1 cellular context compared by ENCODE assay signal in the genomic region with DNA sequence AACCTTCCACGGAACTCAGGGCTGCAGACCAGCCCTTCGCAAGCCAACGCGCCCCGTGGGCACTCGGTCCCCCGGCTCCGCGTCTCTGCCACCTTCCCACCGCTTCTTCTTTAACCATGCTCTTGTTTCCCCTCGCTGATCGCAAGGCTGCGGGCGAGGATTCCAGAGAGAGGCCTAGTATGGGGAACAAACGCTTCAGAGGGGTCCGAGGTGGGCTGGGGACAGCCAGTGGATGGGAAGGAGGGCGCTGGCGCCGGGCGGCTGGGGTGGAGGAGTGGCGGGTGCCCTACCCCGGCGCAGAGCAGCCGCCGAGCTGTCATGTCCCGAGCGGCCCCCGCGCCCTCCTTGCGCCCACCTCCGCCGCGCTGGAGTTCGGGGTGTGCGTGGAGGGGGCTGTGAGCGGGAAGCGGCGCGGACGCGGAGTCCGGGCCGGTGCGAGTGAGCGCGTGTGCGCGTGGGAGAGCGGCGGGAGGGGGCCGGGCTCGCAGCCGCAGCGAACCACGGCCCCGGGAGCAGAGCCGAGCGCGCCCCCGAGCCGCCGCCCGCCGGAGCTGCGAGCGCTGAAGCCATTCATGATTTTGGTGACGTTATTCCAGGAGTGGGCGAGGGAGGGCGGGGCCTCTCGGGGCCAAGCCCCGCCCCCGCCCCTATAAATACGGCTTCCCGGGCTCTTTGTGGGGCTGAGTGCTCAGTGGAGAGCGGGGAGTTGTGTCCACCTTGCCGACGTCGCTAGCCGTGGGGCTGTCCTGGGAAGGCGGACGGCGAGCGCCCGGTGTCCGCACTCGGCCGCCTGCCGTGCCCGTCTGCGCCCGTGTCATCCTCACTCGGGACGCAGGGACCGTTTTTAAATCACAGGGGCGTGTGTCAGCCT.
TF ChIP-seq lines count a peak whose summit lies in the region.

Gene LBH, plus strand, starts transcription at position 680 of the 871 bp plus-strand sequence. CDS start 205 bp downstream, outside the sequence.

TF ChIP-seq in GM23338, 12 proteins besides CTCF, POLR2A, EP300 and RAD21 (continued from another document):
- no peak for TF ChIP-seq REST (IDR thresholded peaks at IDR 0.05; ENCODE audit: unreplicated experiment)
- peak; percentile 63; the same call in 1 of the 2 replicates for TF ChIP-seq CREB1 (CRISPR knock-in tag; IDR thresholded peaks at IDR 0.05; ENCODE audit: low read depth)
- no peak for TF ChIP-seq EZH2phosphoT487 (IDR thresholded peaks at IDR 0.05; ENCODE audit: unreplicated experiment)
- no peak for TF ChIP-seq ETS1 (IDR thresholded peaks at IDR 0.05)
- TF ChIP-seq POLR2AphosphoS5 (IDR thresholded peaks at IDR 0.05; ENCODE audit: low read depth) = peak; percentile 89
